14 cellular contexts compared by ENCODE assay signal in genomic region chr3:16332904-16333426, GRCh38.
DNase-seq lines count a peak whose midpoint lies in the region; ATAC-seq, FAIRE-seq and TF ChIP-seq lines count a peak whose summit lies in the region.
"Had no signal": no experiment of that assay in that cellular context is flagged by ENCODE, and none has a peak within 500 bp of the region (broad histone marks: within the 10 kb centered on the region; RNA-seq: fewer than 3 reads in every experiment).

No MANE protein-coding gene starts in this region.

- H2AFZ ChIP-seq in GM23248 = no peak overlapping the region
- no peak overlapping the region for H2AFZ ChIP-seq in K562 (ENCODE audit: low read depth, low read length)
- no peak overlapping the region for H2AFZ ChIP-seq in HepG2 (ENCODE audit: low read length)
- H2AFZ ChIP-seq: hepatocyte had no signal

- DNase-seq in AG08395 (ENCODE audit: low spot score) (peak; percentile 51), GM23248 (peak; percentile 73), K562 (ENCODE audit: extremely low read depth in 1 of 4, low spot score in 3 of 4) (no peak), HepG2 (ENCODE audit: low spot score) (peak; percentile 93), NAMALWA (ENCODE audit: low spot score) (no peak), D341Med (ENCODE audit: low spot score) (no peak)
- DNase-seq: effector memory CD8-positive, alpha-beta T cell; NCI-H226; posterior cingulate gyrus; stimulated activated CD4-positive, alpha-beta T cell treated with anti-CD3 and anti-CD28 coated beads, Interleukin-2, amount 100 ng/mL, for 48 hours; stomach had no signal

- H3K9me3 ChIP-seq in GM23248 (ENCODE audit: low read depth) (no peaks in the 10 kb centered on the region), K562 (replicated peaks; ENCODE audit: control insufficient read depth, insufficient read depth, low read depth, low read length) (no peaks in the 10 kb centered on the region), HepG2 (ENCODE audit: low read length) (peaks cover 10% of the 10 kb centered on the region)

- in situ Hi-C loops in GM23248 (cut with MboI) = no loop called here
- in situ Hi-C loops in K562 (cut with MboI) = no loop called here
- in situ Hi-C loops in HepG2 (cut with HindIII; ENCODE audit: extremely low pct_ligation_motif_present, low pct_unique_long_range_greater_than_20kb) = no loop called here

- WGBS in GM23248 (ENCODE audit: low coverage in 1 of 2, low lambda C conversion rate in 2 of 2, missing lambda C conversion rate in 2 of 2), 2 experiments = 16 to 38% methylated on average over 1 of the region's 1 CpG
- WGBS in K562 (ENCODE audit: insufficient coverage, low coverage, missing lambda C conversion rate) = 100% methylated on average over 1 of the region's 1 CpG
- 4% methylated on average over 1 of the region's 1 CpG for WGBS in HepG2 (ENCODE audit: low lambda C conversion rate)

- H3K9me2 ChIP-seq in GM23248 (ENCODE audit: insufficient read depth) = no peaks in the 10 kb centered on the region

- no peak for TF ChIP-seq POLR2A in K562 (conservative IDR thresholded peaks at IDR 0.05)
- TF ChIP-seq POLR2A in HepG2 (IDR thresholded peaks at IDR 0.05; ENCODE audit: insufficient read depth in 1 of 2, low read depth in 2 of 2, low read length in 2 of 2) = no peak

- peaks cover 26% of the 10 kb centered on the region for H3K4me1 ChIP-seq in GM23248 (ENCODE audit: insufficient read depth)
- no peaks in the 10 kb centered on the region for H3K4me1 ChIP-seq in K562 (replicated peaks in 1 of 2; ENCODE audit: control insufficient read depth in 2 of 2, insufficient read depth in 2 of 2, low read length in 2 of 2)
- peaks cover 54% of the 10 kb centered on the region for H3K4me1 ChIP-seq in HepG2 (ENCODE audit: insufficient read depth, low read length)

- H3K4me2 ChIP-seq in GM23248 (ENCODE audit: unreplicated experiment) (peak overlapping the region; percentile 46), K562 (ENCODE audit: insufficient read depth, low read length) (no peak overlapping the region), HepG2 (ENCODE audit: low read depth, low read length) (peak overlapping the region; percentile 25; the same call in 1 of the 2 replicates)
- H3K4me2 ChIP-seq: hepatocyte had no signal

- TF ChIP-seq RAD21 in K562 (CRISPR knock-in tag; conservative IDR thresholded peaks at IDR 0.05 in 1 of 2, IDR thresholded peaks at IDR 0.05 in 1 of 2) (no peak), HepG2 (CRISPR knock-in tag; IDR thresholded peaks at IDR 0.05) (0 out of 2 replicates have a peak, but pooled peaks have one; percentile 19)

- H3K27ac ChIP-seq in GM23248 (peak overlapping the region; percentile 53), K562 (ENCODE audit: extremely low read depth, low read depth, low read length) (no peak overlapping the region), HepG2 (ENCODE audit: extremely low read length, insufficient read depth, low read length) (peak overlapping the region; percentile 85)
- H3K27ac ChIP-seq: hepatocyte, stomach had no signal

- intact Hi-C loops in K562 (cut with micrococcal nuclease) = no loop called here
- intact Hi-C loops in HepG2 (cut with micrococcal nuclease; ENCODE audit: unreplicated experiment) = no loop called here

- TF ChIP-seq CTCF in K562 (IDR thresholded peaks at IDR 0.05 in 2 of 3, conservative IDR thresholded peaks at IDR 0.05 in 1 of 3; ENCODE audit: insufficient read depth in 2 of 3, low read depth in 1 of 3, low read length in 3 of 3) (no peak), HepG2 (CRISPR knock-in tag; IDR thresholded peaks at IDR 0.05) (no peak)

- FAIRE-seq in K562 (lab: Jason Lieb, UNC) (peak; percentile 35), HepG2 (lab: Jason Lieb, UNC) (peak; percentile 64)

- BruUV-seq in K562 (replicated peaks; lab: Mats Ljungman, UMichigan) = no TSS peak
- no TSS peak for BruUV-seq in HepG2 (replicated peaks; lab: Mats Ljungman, UMichigan)

- no peak overlapping the region for H3K9ac ChIP-seq in GM23248
- no peak overlapping the region for H3K9ac ChIP-seq in K562 (ENCODE audit: insufficient read depth in 1 of 2, low read depth in 2 of 2, low read length in 2 of 2)
- 0 out of 2 replicates have a peak overlapping the region, but pooled peaks have one; percentile 6 for H3K9ac ChIP-seq in HepG2 (ENCODE audit: insufficient read depth, low read depth, low read length)

- TF ChIP-seq EP300 in K562 (IDR thresholded peaks at IDR 0.05; ENCODE audit: low read length) = no peak
- TF ChIP-seq EP300 in HepG2 (IDR thresholded peaks at IDR 0.05; ENCODE audit: low read depth in 2 of 2, low read length in 2 of 2) = peak; percentile 85 to 91; a peak in 3 of 4 replicates
- TF ChIP-seq EP300 in HepG2 (CRISPR knock-in tag; IDR thresholded peaks at IDR 0.05; ENCODE audit: borderline replicate concordance) = peak; percentile 92

- H3K79me2 ChIP-seq in GM23248 (ENCODE audit: insufficient read depth) (no peaks in the 10 kb centered on the region), K562 (ENCODE audit: control insufficient read depth, insufficient read depth, low read length) (no peaks in the 10 kb centered on the region), HepG2 (ENCODE audit: insufficient read depth, low read length) (no peaks in the 10 kb centered on the region)
- H3K79me2 ChIP-seq: hepatocyte had no signal

- CTCF ChIA-PET in K562 (lab: Yijun Ruan, JAX; ENCODE audit: low intra/inter-chr PET ratio) (no interaction called here), HepG2 (lab: Yijun Ruan, JAX; ENCODE audit: low intra/inter-chr PET ratio, low total read pairs) (no interaction called here)

- ATAC-seq in K562 = no peak
- peak; percentile 99 for ATAC-seq in HepG2
- no peak for ATAC-seq in HG02623 (IDR thresholded peaks at IDR 0.05; ENCODE audit: unreplicated experiment)
- ATAC-seq in GM21526 (IDR thresholded peaks at IDR 0.05; ENCODE audit: low FRiP score, unreplicated experiment) = no peak
- ATAC-seq: effector memory CD8-positive, alpha-beta T cell had no signal

- no peaks in the 10 kb centered on the region for H4K20me1 ChIP-seq in GM23248 (ENCODE audit: insufficient read depth)
- H4K20me1 ChIP-seq in K562 (replicated peaks; ENCODE audit: control insufficient read depth, insufficient read depth, low read length) = no peaks in the 10 kb centered on the region
- no peaks in the 10 kb centered on the region for H4K20me1 ChIP-seq in HepG2 (ENCODE audit: insufficient read depth, low read length)

- POLR2A ChIA-PET in K562 (lab: Yijun Ruan, JAX) = interaction anchor here (1.1 kb wide), 1 partner anchor 24 kb away, joined by 3 read pairs; no protein-coding TSS in a partner anchor
- POLR2A ChIA-PET in HepG2 (lab: Yijun Ruan, JAX) = interaction anchor here (0.6 to 1.2 kb wide), 4 partner anchors 9 to 81 kb away, joined by 4 to 9 read pairs (median 6); partner anchors contain the start of genes DPH3 and OXNAD1

- no peaks in the 10 kb centered on the region for H3K9me1 ChIP-seq in K562 (ENCODE audit: control insufficient read depth, insufficient read depth, low read length)

- H3K36me3 ChIP-seq in GM23248 (ENCODE audit: low read depth) (no peaks in the 10 kb centered on the region), K562 (ENCODE audit: control insufficient read depth, insufficient read depth, low read length) (peaks cover 62% of the 10 kb centered on the region), HepG2 (replicated peaks in 1 of 2; ENCODE audit: control insufficient read depth in 1 of 2, insufficient read depth in 2 of 2, low read length in 2 of 2) (peaks cover 2 to 5% of the 10 kb centered on the region in 2 experiments; a peak in 2 of 5 replicates)

- no peaks in the 10 kb centered on the region for H3K27me3 ChIP-seq in GM23248 (replicated peaks; ENCODE audit: insufficient read depth)
- no peaks in the 10 kb centered on the region for H3K27me3 ChIP-seq in K562 (ENCODE audit: control insufficient read depth in 2 of 2, insufficient read depth in 2 of 2, low read length in 2 of 2)
- H3K27me3 ChIP-seq in HepG2 (ENCODE audit: control insufficient read depth in 1 of 2, insufficient read depth in 2 of 2, low read length in 2 of 2) = no peaks in the 10 kb centered on the region
- H3K27me3 ChIP-seq: hepatocyte, stomach had no signal

- H3K4me3 ChIP-seq in GM23248 (no peak overlapping the region), K562 (no peak overlapping the region), HepG2 (replicated peaks in 1 of 3; ENCODE audit: insufficient read depth in 1 of 3, low read depth in 2 of 3, low read length in 3 of 3) (no peak overlapping the region)
- H3K4me3 ChIP-seq: hepatocyte, stomach had no signal

- H3F3A ChIP-seq in GM23248 (ENCODE audit: insufficient read depth) = peaks cover 28% of the 10 kb centered on the region

TF ChIP-seq in K562, 482 proteins besides CTCF, POLR2A, EP300 and RAD21:
- TF ChIP-seq MCM7 (IDR thresholded peaks at IDR 0.05) = no peak
- no peak for TF ChIP-seq ZNF184 (CRISPR knock-in tag; IDR thresholded peaks at IDR 0.05)
- TF ChIP-seq BMI1 (IDR thresholded peaks at IDR 0.05; ENCODE audit: low read length) = no peak
- no peak for TF ChIP-seq ATF3 (IDR thresholded peaks at IDR 0.05)
- TF ChIP-seq ATF3 (CRISPR knock-in tag; conservative IDR thresholded peaks at IDR 0.05) = no peak
- no peak for TF ChIP-seq RB1 (IDR thresholded peaks at IDR 0.05; ENCODE audit: low read depth)

TF ChIP-seq in HepG2, 621 proteins besides CTCF, POLR2A, EP300 and RAD21 (continues in another document):
- 0 out of 2 replicates have a peak, but pooled peaks have one; percentile 49 for TF ChIP-seq ZNF639 (CRISPR knock-in tag; conservative IDR thresholded peaks at IDR 0.05)
- TF ChIP-seq RFXAP (CRISPR knock-in tag; IDR thresholded peaks at IDR 0.05; ENCODE audit: borderline replicate concordance) = peak; percentile 83; the same call in 1 of the 2 replicates
- TF ChIP-seq FOXA3 (CRISPR knock-in tag; IDR thresholded peaks at IDR 0.05) = peak; percentile 80
- TF ChIP-seq ZNF430 (CRISPR knock-in tag; IDR thresholded peaks at IDR 0.05) = no peak
- TF ChIP-seq GPN1 (CRISPR knock-in tag; IDR thresholded peaks at IDR 0.05; ENCODE audit: borderline replicate concordance) = no peak
- TF ChIP-seq ZNF773 (CRISPR knock-in tag; IDR thresholded peaks at IDR 0.05; ENCODE audit: borderline replicate concordance) = no peak
- peak; percentile 100 for TF ChIP-seq MEF2D (CRISPR knock-in tag; IDR thresholded peaks at IDR 0.05)
- peak; percentile 80; the same call in 1 of the 2 replicates for TF ChIP-seq ZSCAN9 (CRISPR knock-in tag; IDR thresholded peaks at IDR 0.05; ENCODE audit: borderline replicate concordance)
- peak; percentile 96 for TF ChIP-seq GFI1 (CRISPR knock-in tag; IDR thresholded peaks at IDR 0.05; ENCODE audit: borderline replicate concordance)
- peak; percentile 53; the same call in 1 of the 2 replicates for TF ChIP-seq ZNF792 (CRISPR knock-in tag; IDR thresholded peaks at IDR 0.05)

Comparison
In these comparisons a context has a peak if more than half of its experiments do, and no peak if none do; other contexts are left out.
1. DNase-seq: peak in AG08395 (single experiment), GM23248 (single experiment) and HepG2 (single experiment); none in K562 (0 of 4), NAMALWA (single experiment) and D341Med (single experiment).